ENCODE assay signal across 14 cellular contexts in genomic region chr5:171226096-171226495, GRCh38.
A peak's percentile ranks its signal among the peaks of the same experiment; 100 is the strongest.
DNase-seq lines count a peak whose midpoint lies in the region; ATAC-seq and TF ChIP-seq lines count a peak whose summit lies in the region.
"Had no signal": no experiment of that assay in that cellular context is flagged by ENCODE, and none has a peak within 500 bp of the region (broad histone marks: within the 10 kb centered on the region; RNA-seq: fewer than 3 reads in every experiment).

No MANE protein-coding gene starts in this region.

- no peak overlapping the region for H3K27ac Mint-ChIP-seq in activated T-helper 2 cell treated with anti-CD3 and anti-CD28 coated beads, Interferon-gamma antibody, Interleukin-2, Interleukin-4, amounts not matched to agents 10 μg/mL and 5 μg/mL and 100 μg/mL, durations not matched to agents 14 hours and 24 hours and 36 hours
- H3K27ac Mint-ChIP-seq: activated CD4-positive, alpha-beta T cell treated with anti-CD3 and anti-CD28 coated beads for 36 hours; activated T-cell treated with anti-CD3 and anti-CD28 coated beads, Interleukin-2, amount 50 U/mL, for 72 hours had no signal

- H3K27me3 ChIP-seq in foreskin keratinocyte, result no peaks in the 10 kb centered on the region
- H3K27me3 ChIP-seq: neutrophil had no signal

- peaks cover 9% of the 10 kb centered on the region for H3K27me3 Mint-ChIP-seq in activated T-helper 2 cell treated with anti-CD3 and anti-CD28 coated beads, Interferon-gamma antibody, Interleukin-2, Interleukin-4, amounts not matched to agents 10 μg/mL and 5 μg/mL and 100 μg/mL, durations not matched to agents 14 hours and 24 hours and 36 hours (ENCODE audit: low read depth)

- peak; percentile 51; the same call in 1 of the 3 replicates for ATAC-seq in SK-N-SH treated with all-trans-retinoic acid at 6 μM for 48 hours
- ATAC-seq in foreskin keratinocyte, result no peak
- ATAC-seq in HG03439 (IDR thresholded peaks at IDR 0.05; ENCODE audit: unreplicated experiment), result no peak
- ATAC-seq in HG02852 (IDR thresholded peaks at IDR 0.05; ENCODE audit: unreplicated experiment), result no peak
- ATAC-seq: activated CD4-positive, alpha-beta T cell treated with anti-CD3 and anti-CD28 coated beads for 36 hours; lower lobe of right lung had no signal

- no peak overlapping the region for H3K27ac ChIP-seq in foreskin keratinocyte
- H3K27ac ChIP-seq: lower lobe of right lung, neutrophil had no signal

- H3K4me1 Mint-ChIP-seq in activated T-helper 2 cell treated with anti-CD3 and anti-CD28 coated beads, Interferon-gamma antibody, Interleukin-2, Interleukin-4, amounts not matched to agents 10 μg/mL and 5 μg/mL and 100 μg/mL, durations not matched to agents 14 hours and 24 hours and 36 hours (ENCODE audit: low read depth), result no peaks in the 10 kb centered on the region
- H3K4me1 Mint-ChIP-seq: activated CD4-positive, alpha-beta T cell treated with anti-CD3 and anti-CD28 coated beads for 36 hours had no signal

- H3K36me3 Mint-ChIP-seq in activated T-helper 2 cell treated with anti-CD3 and anti-CD28 coated beads, Interferon-gamma antibody, Interleukin-2, Interleukin-4, amounts not matched to agents 10 μg/mL and 5 μg/mL and 100 μg/mL, durations not matched to agents 14 hours and 24 hours and 36 hours (ENCODE audit: low read depth), result no peaks in the 10 kb centered on the region

- no peaks in the 10 kb centered on the region for H3K9me3 Mint-ChIP-seq in activated T-helper 2 cell treated with anti-CD3 and anti-CD28 coated beads, Interferon-gamma antibody, Interleukin-2, Interleukin-4, amounts not matched to agents 10 μg/mL and 5 μg/mL and 100 μg/mL, durations not matched to agents 14 hours and 24 hours and 36 hours
- H3K9me3 Mint-ChIP-seq: activated T-cell treated with anti-CD3 and anti-CD28 coated beads, Interleukin-2, amount 50 U/mL, for 72 hours had no signal

- intact Hi-C loops in activated T-helper 2 cell treated with anti-CD3 and anti-CD28 coated beads, Interferon-gamma antibody, Interleukin-2, Interleukin-4, amounts not matched to agents 10 μg/mL and 5 μg/mL and 100 μg/mL, durations not matched to agents 14 hours and 24 hours and 36 hours (cut with micrococcal nuclease), result no loop called here

- DNase-seq in AG10803 (ENCODE audit: low read depth) (no peak), HFF-Myc (ENCODE audit: extremely low read depth, low read depth) (no peak), foreskin keratinocyte (no peak)
- no peak for DNase-seq in activated CD4-positive, alpha-beta T cell treated with anti-CD3 and anti-CD28 coated beads, Interleukin-2, amount 50 U/mL, for 1 hour
- DNase-seq in activated T-helper 2 cell treated with anti-CD3 and anti-CD28 coated beads, Interferon-gamma antibody, Interleukin-2, Interleukin-4, amounts not matched to agents 10 μg/mL and 5 μg/mL and 100 μg/mL, durations not matched to agents 14 hours and 24 hours and 36 hours (ENCODE audit: low spot score), result no peak
- DNase-seq: activated CD4-positive, alpha-beta T cell treated with anti-CD3 and anti-CD28 coated beads for 36 hours; activated T-cell treated with anti-CD3 and anti-CD28 coated beads, Interleukin-2, amount 50 U/mL, for 72 hours; lower lobe of right lung; NCI-H2081 treated with DMSO at 0.1 percent for 48 hours had no signal

- no peak overlapping the region for H3K4me3 ChIP-seq in AG10803 (ENCODE audit: low read length)
- H3K4me3 ChIP-seq in HFF-Myc (replicated peaks; ENCODE audit: low read depth, low read length), result no peak overlapping the region
- H3K4me3 ChIP-seq: lower lobe of right lung, smooth muscle cell had no signal

- no peak overlapping the region for H3K4me3 Mint-ChIP-seq in activated T-helper 2 cell treated with anti-CD3 and anti-CD28 coated beads, Interferon-gamma antibody, Interleukin-2, Interleukin-4, amounts not matched to agents 10 μg/mL and 5 μg/mL and 100 μg/mL, durations not matched to agents 14 hours and 24 hours and 36 hours (ENCODE audit: low read depth)
- H3K4me3 Mint-ChIP-seq: activated CD4-positive, alpha-beta T cell treated with anti-CD3 and anti-CD28 coated beads for 36 hours; activated T-cell treated with anti-CD3 and anti-CD28 coated beads, Interleukin-2, amount 50 U/mL, for 72 hours had no signal

- TF ChIP-seq CTCF in AG10803 (conservative IDR thresholded peaks at IDR 0.05; ENCODE audit: low read length) (peak; percentile 33; the same call in 1 of the 2 replicates), HFF-Myc (IDR thresholded peaks at IDR 0.05; ENCODE audit: low read depth, low read length, missing control alignments) (peak; percentile 17), foreskin keratinocyte (conservative IDR thresholded peaks at IDR 0.05) (peak; percentile 41)

- H3K4me1 ChIP-seq in foreskin keratinocyte, result no peaks in the 10 kb centered on the region
- H3K4me1 ChIP-seq: lower lobe of right lung had no signal

TF ChIP-seq in SK-N-SH treated with all-trans-retinoic acid at 6 μM for 48 hours, 23 proteins besides CTCF, POLR2A, EP300 and RAD21:
- TF ChIP-seq ESRRG (CRISPR knock-in tag; IDR thresholded peaks at IDR 0.05) (no peak), SNAI2 (CRISPR knock-in tag; IDR thresholded peaks at IDR 0.05) (no peak), POU6F1 (CRISPR knock-in tag; IDR thresholded peaks at IDR 0.05; ENCODE audit: borderline replicate concordance, low read depth) (no peak), ARNTL (CRISPR knock-in tag; IDR thresholded peaks at IDR 0.05; ENCODE audit: borderline replicate concordance, low read depth) (no peak), OSR1 (CRISPR knock-in tag; IDR thresholded peaks at IDR 0.05) (no peak), TSHZ2 (CRISPR knock-in tag; IDR thresholded peaks at IDR 0.05) (no peak), ZNF70 (CRISPR knock-in tag; IDR thresholded peaks at IDR 0.05) (no peak), ZC3H10 (CRISPR knock-in tag; IDR thresholded peaks at IDR 0.05) (no peak), GLIS3 (CRISPR knock-in tag; IDR thresholded peaks at IDR 0.05) (no peak), ISL1 (CRISPR knock-in tag; IDR thresholded peaks at IDR 0.05) (no peak), TCF4 (CRISPR knock-in tag; IDR thresholded peaks at IDR 0.05; ENCODE audit: borderline replicate concordance) (no peak), ZNF8 (CRISPR knock-in tag; IDR thresholded peaks at IDR 0.05) (no peak), PPARA (CRISPR knock-in tag; IDR thresholded peaks at IDR 0.05; ENCODE audit: borderline replicate concordance) (no peak), ZFP30 (CRISPR knock-in tag; IDR thresholded peaks at IDR 0.05) (no peak), TOX (CRISPR knock-in tag; IDR thresholded peaks at IDR 0.05; ENCODE audit: borderline replicate concordance) (no peak)
- TF ChIP-seq, protein P1, sequence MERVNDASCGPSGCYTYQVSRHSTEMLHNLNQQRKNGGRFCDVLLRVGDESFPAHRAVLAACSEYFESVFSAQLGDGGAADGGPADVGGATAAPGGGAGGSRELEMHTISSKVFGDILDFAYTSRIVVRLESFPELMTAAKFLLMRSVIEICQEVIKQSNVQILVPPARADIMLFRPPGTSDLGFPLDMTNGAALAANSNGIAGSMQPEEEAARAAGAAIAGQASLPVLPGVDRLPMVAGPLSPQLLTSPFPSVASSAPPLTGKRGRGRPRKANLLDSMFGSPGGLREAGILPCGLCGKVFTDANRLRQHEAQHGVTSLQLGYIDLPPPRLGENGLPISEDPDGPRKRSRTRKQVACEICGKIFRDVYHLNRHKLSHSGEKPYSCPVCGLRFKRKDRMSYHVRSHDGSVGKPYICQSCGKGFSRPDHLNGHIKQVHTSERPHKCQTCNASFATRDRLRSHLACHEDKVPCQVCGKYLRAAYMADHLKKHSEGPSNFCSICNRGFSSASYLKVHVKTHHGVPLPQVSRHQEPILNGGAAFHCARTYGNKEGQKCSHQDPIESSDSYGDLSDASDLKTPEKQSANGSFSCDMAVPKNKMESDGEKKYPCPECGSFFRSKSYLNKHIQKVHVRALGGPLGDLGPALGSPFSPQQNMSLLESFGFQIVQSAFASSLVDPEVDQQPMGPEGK (CRISPR knock-in tag; IDR thresholded peaks at IDR 0.05; ENCODE audit: borderline replicate concordance), result no peak
TF ChIP-seq in SK-N-SH treated with all-trans-retinoic acid at 6 μM for 48 hours: peak in this region for 0.
